In genomic region chr12:76091245-76091757, GRCh38 we compare ENCODE assay signal across 21 cellular contexts.
"Had no signal": no experiment of that assay in that cellular context is flagged by ENCODE, and none has a peak within 500 bp of the region (broad histone marks: within the 10 kb centered on the region; RNA-seq: fewer than 3 reads in every experiment).

No MANE protein-coding gene starts in this region.

- H3K36me3 ChIP-seq: gastrocnemius medialis, left ventricle myocardium inferior, right atrium auricular region, spleen, suprapubic skin, tibial artery had no signal

- H3K4me1 ChIP-seq: gastrocnemius medialis, right atrium auricular region, tibial artery had no signal

- ATAC-seq: activated CD4-positive, CD25-positive, alpha-beta regulatory T cell treated with anti-CD3 and anti-CD28 coated beads, Interleukin-2, amount 50 U/mL, for 24 hours; gastrocnemius medialis; natural killer cell had no signal

- H3K4me3 ChIP-seq: gastrocnemius medialis, left ventricle myocardium inferior, lung, right atrium auricular region, spleen, suprapubic skin, tibial artery had no signal

- DNase-seq: activated CD4-positive, alpha-beta T cell treated with anti-CD3 and anti-CD28 coated beads for 48 hours; activated CD4-positive, alpha-beta T cell treated with anti-CD3 and anti-CD28 coated beads, Interleukin-2, amount 50 U/mL, for 48 hours; activated CD8-positive, alpha-beta memory T cell treated with anti-CD3 and anti-CD28 coated beads for 24 hours; activated effector memory CD4-positive, alpha-beta T cell treated with Interleukin-2 at 50 U/mL for 16 hours; activated naive CD4-positive, alpha-beta T cell treated with Interleukin-2 at 50 U/mL for 16 hours; dermis blood vessel endothelial cell; effector CD8-positive, alpha-beta T cell; gastrocnemius medialis; glutamatergic neuron; left ventricle myocardium inferior; mesendoderm; natural killer cell; spleen; stimulated activated naive CD4-positive, alpha-beta T cell; tibial artery had no signal

- H3K27me3 ChIP-seq: gastrocnemius medialis, right atrium auricular region, spleen, suprapubic skin, tibial artery had no signal

- H3K27ac ChIP-seq: gastrocnemius medialis, left ventricle myocardium inferior, right atrium auricular region, spleen, suprapubic skin, tibial artery had no signal

- FAIRE-seq: bronchial epithelial cell, colon had no signal

- H3K9me3 ChIP-seq: gastrocnemius medialis, left ventricle myocardium inferior, right atrium auricular region, spleen, suprapubic skin, tibial artery had no signal
